8 cellular contexts compared by ENCODE assay signal in the genomic region with DNA sequence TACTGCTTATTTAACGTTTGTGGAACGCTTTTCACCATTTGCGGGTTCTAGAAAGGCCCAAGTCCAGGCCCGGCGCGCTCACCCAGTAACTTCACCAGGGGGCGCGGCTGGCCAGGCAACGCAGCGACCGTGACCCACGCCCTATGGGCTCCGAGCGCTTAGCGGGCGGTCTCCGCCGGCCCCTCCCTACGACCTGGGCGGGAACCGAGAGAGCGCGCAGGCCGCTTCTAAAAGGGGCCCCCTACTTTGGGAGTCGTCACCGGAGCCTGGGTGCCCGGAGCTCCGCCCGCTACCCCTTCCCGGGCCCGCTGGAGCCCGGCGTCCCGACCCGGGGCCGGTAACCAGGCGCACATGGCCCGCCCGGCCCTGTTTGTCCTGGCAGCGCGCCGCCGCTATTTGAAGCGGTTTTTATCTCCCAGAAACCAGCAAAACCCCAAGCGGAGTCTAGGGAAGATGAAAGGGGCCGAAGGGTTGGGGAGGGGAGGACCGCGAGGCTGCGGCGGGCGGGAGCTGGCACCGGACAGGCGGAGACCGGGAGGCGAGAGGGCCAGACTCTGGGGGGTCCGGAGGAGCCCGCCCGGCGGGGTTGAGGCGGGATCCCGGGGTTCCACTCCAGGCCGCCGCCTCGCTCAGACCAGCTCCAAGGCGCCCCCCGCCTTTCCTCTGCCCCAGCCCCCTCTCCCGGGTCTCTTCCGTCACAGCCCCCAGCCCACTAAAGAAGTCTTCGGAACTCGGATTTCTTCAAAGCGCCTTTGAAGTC. TPM values are rescaled to one million over a fixed set of nuclear protein-coding genes. Genes with fewer than 3 reads are reported as not detected.
A peak's percentile ranks its signal among the peaks of the same experiment; 100 is the strongest.
DNase-seq lines count a peak whose midpoint lies in the region; ATAC-seq, FAIRE-seq and TF ChIP-seq lines count a peak whose summit lies in the region.

No MANE protein-coding gene starts in this region.

- DNase-seq in ACHN (peak; percentile 97), NCI-H2171 (lab: John Stamatoyannopoulos, UW) (peak; percentile 90), bronchial epithelial cell (ENCODE audit: low read depth) (peak; percentile 73), islet precursor cell (peak; percentile 96)
- peak; percentile 87 for DNase-seq in stimulated activated CD4-positive, alpha-beta T cell treated with anti-CD3 and anti-CD28 coated beads, Interleukin-12 subunit alpha, Interleukin-12 subunit beta, amount 100 ng/mL, for 4 hours

- FAIRE-seq in bronchial epithelial cell (lab: Jason Lieb, UNC) = no peak

- in situ Hi-C loops in ACHN (cut with HindIII; ENCODE audit: low pct_ligation_motif_present, low pct_unique_long_range_greater_than_20kb, low sequenced_read_pairs) = no loop called here

- peak; percentile 56 for ATAC-seq in GM18868 (IDR thresholded peaks at IDR 0.05; ENCODE audit: unreplicated experiment)
- peak; percentile 43 for ATAC-seq in HG03103 (IDR thresholded peaks at IDR 0.05; ENCODE audit: low read depth, unreplicated experiment)

- H3K27me3 ChIP-seq in bronchial epithelial cell (ENCODE audit: control insufficient read depth, insufficient read depth, low read length) = peaks cover 6% of the 10 kb centered on the region

- TF ChIP-seq CTCF in WI38 (IDR thresholded peaks at IDR 0.05; ENCODE audit: low read depth, low read length) (peak; percentile 65), bronchial epithelial cell (IDR thresholded peaks at IDR 0.05; ENCODE audit: insufficient read depth, low read length, severe bottlenecking) (peak; percentile 84)

- H3K36me3 ChIP-seq in bronchial epithelial cell (ENCODE audit: control insufficient read depth, insufficient read depth, low read length) = no peaks in the 10 kb centered on the region

- peak overlapping the region; percentile 67 for H3K4me3 ChIP-seq in WI38 (ENCODE audit: low read depth, low read length)
- H3K4me3 ChIP-seq in bronchial epithelial cell (ENCODE audit: low read depth, low read length) = peak overlapping the region; percentile 50

RNA-seq across cellular contexts. Expression of a gene that starts 3.5 kb away (rescaled TPM):
- total RNA-seq in bronchial epithelial cell = 28.9 and 31.9 TPM in 2 replicates

RNA-seq across cellular contexts. Expression of a gene that starts 11.2 kb away (rescaled TPM):
- total RNA-seq in bronchial epithelial cell = not detected in 2 replicates

RNA-seq across cellular contexts. Expression of a gene that starts 25.5 kb away (rescaled TPM):
- total RNA-seq in bronchial epithelial cell = 24.3 and 29.7 TPM in 2 replicates

RNA-seq across cellular contexts. Expression of a gene that starts 29.6 kb away (rescaled TPM):
- total RNA-seq in bronchial epithelial cell = 341 and 429 TPM in 2 replicates

RNA-seq across cellular contexts. Expression of a gene that starts 55.0 kb away (rescaled TPM):
- total RNA-seq in bronchial epithelial cell = 23.7 and 30.0 TPM in 2 replicates

Comparison
In these comparisons a context has a peak if more than half of its experiments do, and no peak if none do; other contexts are left out.
1. Peak in every context shown above with its lines: DNase-seq, ATAC-seq and H3K4me3 ChIP-seq.